Comparison of ENCODE assay signal across 9 cellular contexts in the genomic region with DNA sequence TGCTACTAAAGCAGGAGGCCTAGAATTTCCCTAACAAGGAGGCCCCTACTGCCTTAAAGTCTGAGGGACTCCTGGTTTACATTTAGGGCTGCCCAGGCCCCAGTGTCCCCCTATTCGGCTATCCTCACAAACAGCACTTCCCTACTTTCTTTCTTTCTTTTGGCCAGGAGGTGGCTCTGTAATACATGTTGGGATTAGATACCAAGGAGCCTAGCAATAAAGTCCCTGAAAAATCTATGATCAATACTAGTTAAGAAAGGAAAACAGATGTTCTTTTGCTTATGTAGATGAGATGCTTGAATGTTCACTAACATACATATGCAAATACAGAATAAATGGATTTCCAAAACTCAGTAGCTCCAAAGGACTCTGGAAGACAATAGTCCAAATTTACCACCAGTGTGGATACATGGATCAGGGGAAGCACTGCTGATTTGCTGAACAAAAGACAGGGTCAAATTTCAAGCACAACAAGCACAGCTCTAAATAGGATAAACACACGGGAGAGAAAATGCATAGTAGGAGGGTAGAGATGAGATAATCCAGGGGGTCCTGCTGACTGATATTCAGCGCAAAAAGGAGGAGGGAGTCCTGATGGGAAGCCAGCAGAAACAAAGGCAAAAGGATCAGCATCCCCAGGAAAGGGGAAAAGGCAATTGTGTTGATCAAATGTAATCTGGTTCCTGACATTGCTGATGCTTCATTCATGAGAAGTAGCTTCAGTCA.
A peak's percentile ranks its signal among the peaks of the same experiment; 100 is the strongest.
DNase-seq lines count a peak whose midpoint lies in the region; ATAC-seq and TF ChIP-seq lines count a peak whose summit lies in the region.
"Had no signal": no experiment of that assay in that cellular context is flagged by ENCODE, and none has a peak within 500 bp of the region (broad histone marks: within the 10 kb centered on the region; RNA-seq: fewer than 3 reads in every experiment).

No MANE protein-coding gene starts in this region.

- no peaks in the 10 kb centered on the region for H3K9me3 Mint-ChIP-seq in MCF 10A (ENCODE audit: unreplicated experiment)

- no peaks in the 10 kb centered on the region for H3K4me1 Mint-ChIP-seq in MCF 10A (ENCODE audit: insufficient read depth, unreplicated experiment)

- H3K27me3 ChIP-seq in breast epithelium (no peaks in the 10 kb centered on the region), gastroesophageal sphincter (no peaks in the 10 kb centered on the region), transverse colon (no peaks in the 10 kb centered on the region), tibial nerve (no peaks in the 10 kb centered on the region)
- H3K27me3 ChIP-seq: ascending aorta had no signal

- 43 to 68% methylated on average over 2 to 3 of the region's 3 CpGs for WGBS in gastroesophageal sphincter (ENCODE audit: low coverage in 1 of 2), 2 donors
- 34 to 51% methylated on average over 3 of the region's 3 CpGs for WGBS in transverse colon (ENCODE audit: low coverage in 1 of 2), 2 donors
- WGBS in tibial nerve, 2 donors, result 47 to 48% methylated on average over 3 of the region's 3 CpGs

- H3K9me3 ChIP-seq in breast epithelium (no peaks in the 10 kb centered on the region), gastroesophageal sphincter (no peaks in the 10 kb centered on the region), transverse colon (no peaks in the 10 kb centered on the region), tibial nerve (no peaks in the 10 kb centered on the region)
- H3K9me3 ChIP-seq: ascending aorta had no signal

- TF ChIP-seq CTCF in MCF 10A (IDR thresholded peaks at IDR 0.05; ENCODE audit: unreplicated experiment), result peak; percentile 42
- TF ChIP-seq CTCF in breast epithelium (IDR thresholded peaks at IDR 0.05), result peak in 1 of 3 donors; percentile 39
- TF ChIP-seq CTCF in gastroesophageal sphincter (IDR thresholded peaks at IDR 0.05), result peak in 3 of 4 experiments; percentile 17 to 46 (median 19)
- peak in 3 of 5 experiments; percentile 19 to 34 (median 32) for TF ChIP-seq CTCF in transverse colon (IDR thresholded peaks at IDR 0.05)
- no peak for TF ChIP-seq CTCF in tibial nerve (IDR thresholded peaks at IDR 0.05)

- DNase-seq in MCF 10A (ENCODE audit: unreplicated experiment) (peak; percentile 51), breast epithelium (ENCODE audit: low spot score in 2 of 2) (no peak), OCI-M1 (lab: John Stamatoyannopoulos, UW) (peak; percentile 49), transverse colon (no peak), tibial nerve (ENCODE audit: low spot score in 2 of 2) (no peak)
- DNase-seq in effector CD8-positive, alpha-beta T cell (lab: John Stamatoyannopoulos, UW), result no peak

- TF ChIP-seq POLR2A in breast epithelium (IDR thresholded peaks at IDR 0.05), result no peak
- no peak for TF ChIP-seq POLR2A in gastroesophageal sphincter (IDR thresholded peaks at IDR 0.05)
- no peak for TF ChIP-seq POLR2A in transverse colon (IDR thresholded peaks at IDR 0.05)
- TF ChIP-seq POLR2A in tibial nerve (IDR thresholded peaks at IDR 0.05), result no peak

- no peak overlapping the region for H3K4me3 Mint-ChIP-seq in MCF 10A (ENCODE audit: unreplicated experiment)

- BruUV-seq in MCF 10A (replicated peaks; lab: Mats Ljungman, UMichigan), result no TSS peak

- H3K27ac ChIP-seq in breast epithelium, result no peak overlapping the region
- no peak overlapping the region for H3K27ac ChIP-seq in gastroesophageal sphincter
- H3K27ac ChIP-seq in transverse colon, result no peak overlapping the region
- H3K27ac ChIP-seq in tibial nerve, result no peak overlapping the region
- H3K27ac ChIP-seq: ascending aorta had no signal

- H3K36me3 Mint-ChIP-seq in MCF 10A (ENCODE audit: insufficient read depth, unreplicated experiment), result no peaks in the 10 kb centered on the region

- H3K36me3 ChIP-seq in breast epithelium (no peaks in the 10 kb centered on the region), gastroesophageal sphincter (no peaks in the 10 kb centered on the region), transverse colon (no peaks in the 10 kb centered on the region), tibial nerve (no peaks in the 10 kb centered on the region)
- H3K36me3 ChIP-seq: ascending aorta had no signal

- H3K4me3 ChIP-seq in breast epithelium (no peak overlapping the region), gastroesophageal sphincter (no peak overlapping the region), transverse colon (no peak overlapping the region), tibial nerve (no peak overlapping the region)
- H3K4me3 ChIP-seq: ascending aorta had no signal

- ATAC-seq in gastroesophageal sphincter, result no peak
- no peak for ATAC-seq in GM19035 (IDR thresholded peaks at IDR 0.05; ENCODE audit: unreplicated experiment)

- no peaks in the 10 kb centered on the region for H3K4me1 ChIP-seq in breast epithelium
- no peaks in the 10 kb centered on the region for H3K4me1 ChIP-seq in gastroesophageal sphincter
- no peaks in the 10 kb centered on the region for H3K4me1 ChIP-seq in transverse colon
- no peaks in the 10 kb centered on the region for H3K4me1 ChIP-seq in tibial nerve
- H3K4me1 ChIP-seq: ascending aorta had no signal

- CTCF ChIA-PET in MCF 10A (lab: Yijun Ruan, JAX), result interaction anchor here (0.6 to 2.4 kb wide), 18 partner anchors 12 to 1511 kb away, joined by 3 to 13 read pairs (median 3); no protein-coding TSS in a partner anchor

- POLR2A ChIA-PET in MCF 10A (lab: Yijun Ruan, JAX), result no interaction called here

- H3K27ac Mint-ChIP-seq in MCF 10A (ENCODE audit: low read depth, unreplicated experiment), result no peak overlapping the region

- in situ Hi-C loops in transverse colon (cut with MboI; ENCODE audit: low pct_ligation_motif_present in 1 of 4, low pct_unique_long_range_greater_than_20kb in 1 of 4, low sequenced_read_pairs in 3 of 4), result no loop called here

- intact Hi-C loops in MCF 10A (cut with micrococcal nuclease) (loop anchor here (10.0 kb wide), 1 partner anchor 1223 kb away; no protein-coding TSS in a partner anchor), breast epithelium (cut with DNase I; ENCODE audit: low total_unique reads) (no loop called here), transverse colon (cut with DNase I; ENCODE audit: low total_unique reads) (no loop called here)

- no peaks in the 10 kb centered on the region for H3K27me3 Mint-ChIP-seq in MCF 10A (ENCODE audit: insufficient read depth, unreplicated experiment)

- TF ChIP-seq EP300 in gastroesophageal sphincter (IDR thresholded peaks at IDR 0.05), result no peak
- TF ChIP-seq EP300 in transverse colon (IDR thresholded peaks at IDR 0.05; ENCODE audit: low read depth), result no peak
- TF ChIP-seq EP300 in tibial nerve (IDR thresholded peaks at IDR 0.05), result no peak

Comparison
In these comparisons a context has a peak if more than half of its experiments do, and no peak if none do; other contexts are left out.
1. DNase-seq: peak in MCF 10A (single experiment) and OCI-M1 (single experiment); none in breast epithelium (0 of 2), transverse colon (single experiment), tibial nerve (0 of 2) and effector CD8-positive, alpha-beta T cell (single experiment).
2. CTCF ChIP-seq: peak in MCF 10A (single experiment), gastroesophageal sphincter (3 of 4) and transverse colon (3 of 5); none in tibial nerve (0 of 5).